27 cellular contexts compared by ENCODE assay signal in genomic region chr2:58398406-58398805, GRCh38.
"Had no signal": no experiment of that assay in that cellular context is flagged by ENCODE, and none has a peak within 500 bp of the region (broad histone marks: within the 10 kb centered on the region; RNA-seq: fewer than 3 reads in every experiment).

No MANE protein-coding gene starts in this region.

- H3K9me3 ChIP-seq: stomach, suprapubic skin, testis, thoracic aorta, thyroid gland, tibial artery, tibial nerve, transverse colon, upper lobe of left lung, upper lobe of right lung, uterus, vagina had no signal

- H3K27ac ChIP-seq: stomach, suprapubic skin, testis, thoracic aorta, thyroid gland, tibial artery, tibial nerve, transverse colon, upper lobe of left lung, upper lobe of right lung, uterus, vagina had no signal

- H3K27me3 ChIP-seq: stomach, suprapubic skin, testis, thyroid gland, tibial artery, tibial nerve, transverse colon, upper lobe of left lung, upper lobe of right lung, uterus, vagina had no signal

- H3K4me3 ChIP-seq: stomach, suprapubic skin, testis, thoracic aorta, thyroid gland, tibial artery, tibial nerve, transverse colon, upper lobe of left lung, upper lobe of right lung, uterus, vagina had no signal

- DNase-seq: stimulated activated CD4-positive, alpha-beta T cell treated with anti-CD3 and anti-CD28 coated beads, Interleukin-2, amount 100 ng/mL, for 48 hours; stimulated activated CD4-positive, alpha-beta T cell treated with anti-CD3 and anti-CD28 coated beads, Interleukin-4, amount 100 ng/mL, for 1 hour; stimulated activated CD4-positive, alpha-beta T cell treated with anti-CD3 and anti-CD28 coated beads, Interleukin-4, amount 100 ng/mL, for 24 hours; stimulated activated CD4-positive, alpha-beta T cell treated with anti-CD3 and anti-CD28 coated beads, Interleukin-4, amount 100 ng/mL, for 4 hours; stimulated activated CD8-positive, alpha-beta memory T cell treated with anti-CD3 and anti-CD28 coated beads, Interleukin-4, amount 100 ng/mL, for 48 hours; stimulated activated naive B cell treated with anti-CD40 and anti-IgM and Interleukin-4, amounts not matched to agents 10 μg/mL and 1 μg/mL and 100 μg/mL, for 72 hours; stimulated activated naive CD4-positive, alpha-beta T cell; stimulated activated naive CD4-positive, alpha-beta T cell treated with Interleukin-2 at 50 U/mL for 16 hours; stimulated activated naive CD8-positive, alpha-beta T cell treated with anti-CD3 and anti-CD28 coated beads, Interleukin-15, amount 100 ng/mL, for 72 hours; stimulated activated naive CD8-positive, alpha-beta T cell treated with anti-CD3 and anti-CD28 coated beads, Interleukin-15, Interleukin-2, amounts not matched to agents 100 U/mL and 50 U/mL, for 24 hours; stomach; substantia nigra; testis; thyroid gland; tibial artery; transverse colon; trophoblast cell; upper lobe of left lung; upper lobe of right lung; uterus had no signal

- H3K4me1 ChIP-seq: stomach, suprapubic skin, testis, thyroid gland, tibial artery, tibial nerve, transverse colon, upper lobe of left lung, upper lobe of right lung, uterus, vagina had no signal

- FAIRE-seq: urothelium cell line had no signal

- H3K36me3 ChIP-seq: stomach, suprapubic skin, thoracic aorta, thyroid gland, tibial artery, tibial nerve, transverse colon, upper lobe of left lung, upper lobe of right lung, uterus, vagina had no signal

- ATAC-seq: stimulated activated effector memory CD8-positive, alpha-beta T cell treated with anti-CD3 and anti-CD28 coated beads, Interleukin-12 subunit alpha, Interleukin-12 subunit beta, amount 100 ng/mL, for 72 hours; stimulated activated memory B cell treated with anti-CD40 and anti-IgM and Interleukin-4, amounts not matched to agents 10 μg/mL and 1 μg/mL and 100 μg/mL, for 72 hours; stimulated activated naive B cell treated with anti-CD40 and anti-IgM and Interleukin-4, amounts not matched to agents 10 μg/mL and 1 μg/mL and 100 μg/mL, for 72 hours; stimulated activated naive CD8-positive, alpha-beta T cell treated with anti-CD3 and anti-CD28 coated beads, Interleukin-15, amount 100 ng/mL, for 72 hours; stimulated activated naive CD8-positive, alpha-beta T cell treated with anti-CD3 and anti-CD28 coated beads, Interleukin-15, Interleukin-2, amounts not matched to agents 100 U/mL and 50 U/mL, for 24 hours; upper lobe of right lung had no signal
